In the genomic region with DNA sequence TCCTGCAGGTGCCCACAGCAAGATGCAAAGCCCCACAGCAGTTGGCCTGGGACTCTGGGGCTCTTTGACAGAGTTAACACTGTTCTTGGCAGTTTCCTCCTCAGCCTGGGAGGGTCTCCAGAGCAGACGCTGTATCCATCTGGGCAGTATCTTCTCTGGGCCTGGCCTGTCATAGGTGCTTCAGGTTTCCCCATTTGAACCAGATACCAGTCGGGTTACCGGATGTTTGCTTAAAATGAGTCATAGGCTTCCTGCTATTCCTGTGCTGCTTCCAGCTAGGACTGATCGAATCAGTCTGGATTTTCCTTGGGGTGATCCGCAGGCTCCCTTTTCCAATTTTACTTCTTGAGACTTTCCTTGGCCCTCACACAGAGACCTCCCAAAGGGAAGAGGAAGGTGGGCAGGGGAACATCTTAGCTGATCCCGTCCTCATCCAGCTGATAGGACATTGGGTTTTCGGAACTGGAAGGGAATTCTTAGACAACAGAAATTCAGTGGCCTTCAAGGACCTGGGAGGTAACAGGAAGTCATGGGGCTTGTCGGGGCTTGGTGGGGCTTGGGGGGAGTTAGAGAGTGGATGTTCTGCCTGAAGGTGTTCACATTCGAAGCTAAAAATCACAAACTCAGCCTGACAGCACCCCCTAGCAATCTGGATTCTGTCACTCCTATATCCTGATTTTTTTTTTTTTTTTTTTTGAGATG, we compare ENCODE assay signal across 8 cellular contexts. TPM values are rescaled to one million over a fixed set of nuclear protein-coding genes. Genes with fewer than 3 reads are reported as not detected.
DNase-seq lines count a peak whose midpoint lies in the region; ATAC-seq and TF ChIP-seq lines count a peak whose summit lies in the region.

No MANE protein-coding gene starts in this region.

- H3K27ac ChIP-seq in GM23338 (ENCODE audit: low read depth): peak overlapping the region; percentile 99
- peak overlapping the region in 46 of 59 donors; percentile 11 to 99 (median 60) for H3K27ac ChIP-seq in dorsolateral prefrontal cortex
- H3K27ac ChIP-seq in WERI-Rb-1: no peak overlapping the region

- ATAC-seq in GM23338: no peak
- ATAC-seq in naive thymus-derived CD8-positive, alpha-beta T cell: no peak
- ATAC-seq in HG03378 (IDR thresholded peaks at IDR 0.05; ENCODE audit: unreplicated experiment): no peak
- ATAC-seq in GM21723 (IDR thresholded peaks at IDR 0.05; ENCODE audit: unreplicated experiment): no peak

- no peaks in the 10 kb centered on the region for H3K9me3 ChIP-seq in NT2/D1 (ENCODE audit: insufficient read depth, low read length)
- H3K9me3 ChIP-seq in WERI-Rb-1 (ENCODE audit: severe bottlenecking): peaks cover 3% of the 10 kb centered on the region

- H3K4me2 ChIP-seq in GM23338: no peak overlapping the region

- H3F3A ChIP-seq in GM23338 (replicated peaks; ENCODE audit: low read depth): peaks cover 16% of the 10 kb centered on the region; the same call in 1 of the 2 replicates

- no peaks in the 10 kb centered on the region; the same call in 1 of the 3 replicates for H3K9me3 Mint-ChIP-seq in GM23338
- H3K9me3 Mint-ChIP-seq in naive thymus-derived CD8-positive, alpha-beta T cell: no peaks in the 10 kb centered on the region

- TF ChIP-seq CTCF in GM23338 (conservative IDR thresholded peaks at IDR 0.05; ENCODE audit: low read depth in 2 of 2) (no peak), dorsolateral prefrontal cortex (IDR thresholded peaks at IDR 0.05 in 54 of 56, conservative IDR thresholded peaks at IDR 0.05 in 2 of 56; ENCODE audit: low read depth in 1 of 56, partially characterized antibody in 56 of 56) (no peak), WERI-Rb-1 (IDR thresholded peaks at IDR 0.05; ENCODE audit: low read depth, low read length) (no peak)

- peaks cover 40% of the 10 kb centered on the region for H3K4me1 Mint-ChIP-seq in GM23338
- peaks cover 5 to 31% (median 21%) of the 10 kb centered on the region in 4 donors for H3K4me1 Mint-ChIP-seq in naive thymus-derived CD8-positive, alpha-beta T cell

- H3K4me3 Mint-ChIP-seq in GM23338: peak overlapping the region; percentile 32; the same call in 2 of the 3 replicates
- peak overlapping the region in 9 of 10 donors; percentile 20 to 78 (median 49) for H3K4me3 Mint-ChIP-seq in naive thymus-derived CD8-positive, alpha-beta T cell

- H3K36me3 Mint-ChIP-seq in GM23338 (ENCODE audit: low read depth): peaks cover 17% of the 10 kb centered on the region
- H3K36me3 Mint-ChIP-seq in naive thymus-derived CD8-positive, alpha-beta T cell: peaks cover 0 to 15% (median 2%) of the 10 kb centered on the region in 3 donors

- peaks cover 8% of the 10 kb centered on the region for H3K27me3 Mint-ChIP-seq in GM23338 (ENCODE audit: insufficient read depth, low read depth, poor library complexity)
- no peaks in the 10 kb centered on the region for H3K27me3 Mint-ChIP-seq in naive thymus-derived CD8-positive, alpha-beta T cell

- peaks cover 18% of the 10 kb centered on the region for H4K20me1 ChIP-seq in GM23338 (replicated peaks; ENCODE audit: insufficient read depth)

- H3K36me3 ChIP-seq in GM23338 (ENCODE audit: insufficient read depth) (peaks cover 5% of the 10 kb centered on the region), NT2/D1 (ENCODE audit: insufficient read depth, insufficient read length, low read length) (peaks cover 14% of the 10 kb centered on the region), WERI-Rb-1 (peaks cover 21% of the 10 kb centered on the region)

- peak overlapping the region; percentile 26 for H3K9ac ChIP-seq in NT2/D1 (ENCODE audit: insufficient read length, low read depth)

- H3K9me2 ChIP-seq in GM23338 (ENCODE audit: insufficient read depth): no peaks in the 10 kb centered on the region

- H3K4me3 ChIP-seq in GM23338 (no peak overlapping the region), NT2/D1 (ENCODE audit: insufficient read length, low read depth) (no peak overlapping the region), dorsolateral prefrontal cortex (no peak overlapping the region), WERI-Rb-1 (ENCODE audit: low read depth, low read length) (no peak overlapping the region)

- H3K4me1 ChIP-seq in GM23338 (ENCODE audit: insufficient read depth) (peaks cover 46% of the 10 kb centered on the region), NT2/D1 (ENCODE audit: insufficient read depth, insufficient read length) (no peaks in the 10 kb centered on the region)

- POLR2A ChIA-PET in naive thymus-derived CD8-positive, alpha-beta T cell (lab: Charles Lee): interaction anchor here (0.5 to 4.8 kb wide), 6 partner anchors 9 to 560 kb away, joined by 3 to 112 read pairs (median 5); a partner anchor contains a TSS

- peaks cover 24% of the 10 kb centered on the region for H3K79me2 ChIP-seq in GM23338 (replicated peaks; ENCODE audit: insufficient read depth)

- intact Hi-C loops in dorsolateral prefrontal cortex (cut with DNase I): loop anchor here (5.0 to 10.0 kb wide), 3 partner anchors 79 to 194 kb away; a partner anchor contains a TSS

- peak overlapping the region; percentile 81 for H3K27ac Mint-ChIP-seq in GM23338
- H3K27ac Mint-ChIP-seq in naive thymus-derived CD8-positive, alpha-beta T cell: peak overlapping the region; percentile 24 to 91 (median 78)

- no peak overlapping the region for H2AFZ ChIP-seq in GM23338

- DNase-seq in GM23338 (ENCODE audit: low spot score) (peak; percentile 41), NT2/D1 (ENCODE audit: low read depth, low spot score) (no peak), dorsolateral prefrontal cortex (no peak), NCI-H1092 (lab: John Stamatoyannopoulos, UW) (no peak), WERI-Rb-1 (no peak)
- no peak for DNase-seq in naive thymus-derived CD8-positive, alpha-beta T cell

- H3K27me3 ChIP-seq in GM23338 (ENCODE audit: insufficient read depth) (no peaks in the 10 kb centered on the region), NT2/D1 (ENCODE audit: insufficient read depth, insufficient read length) (no peaks in the 10 kb centered on the region), dorsolateral prefrontal cortex (no peaks in the 10 kb centered on the region), WERI-Rb-1 (ENCODE audit: insufficient read depth, low read depth, severe bottlenecking) (no peaks in the 10 kb centered on the region)

TF ChIP-seq in GM23338, 12 proteins besides CTCF, POLR2A, EP300 and RAD21:
- TF ChIP-seq, protein P1, sequence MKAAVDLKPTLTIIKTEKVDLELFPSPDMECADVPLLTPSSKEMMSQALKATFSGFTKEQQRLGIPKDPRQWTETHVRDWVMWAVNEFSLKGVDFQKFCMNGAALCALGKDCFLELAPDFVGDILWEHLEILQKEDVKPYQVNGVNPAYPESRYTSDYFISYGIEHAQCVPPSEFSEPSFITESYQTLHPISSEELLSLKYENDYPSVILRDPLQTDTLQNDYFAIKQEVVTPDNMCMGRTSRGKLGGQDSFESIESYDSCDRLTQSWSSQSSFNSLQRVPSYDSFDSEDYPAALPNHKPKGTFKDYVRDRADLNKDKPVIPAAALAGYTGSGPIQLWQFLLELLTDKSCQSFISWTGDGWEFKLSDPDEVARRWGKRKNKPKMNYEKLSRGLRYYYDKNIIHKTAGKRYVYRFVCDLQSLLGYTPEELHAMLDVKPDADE (IDR thresholded peaks at IDR 0.05): no peak
- no peak for TF ChIP-seq EZH2 (IDR thresholded peaks at IDR 0.05; ENCODE audit: low read depth, unreplicated experiment)
- TF ChIP-seq JUNB (IDR thresholded peaks at IDR 0.05; ENCODE audit: unreplicated experiment): no peak

RNA-seq across cellular contexts. Expression of a gene that starts 2.4 kb away (rescaled TPM):
- total RNA-seq in GM23338 (2014; rRNA removed; shearing (Covaris generic)): 133 and 141 TPM in 2 replicates
- 54.2 and 54.7 TPM in 2 replicates for polyA plus RNA-seq in GM23338 (2016; fragmentation: Nextera tagmentation; extraction: Ambion mirVana)
- total RNA-seq in dorsolateral prefrontal cortex: 100 to 1,000 TPM; 115 to 243 (median 177) TPM
- total RNA-seq in naive thymus-derived CD8-positive, alpha-beta T cell: 10 to 100 TPM; 80.0 to 86.6 TPM
- polyA plus RNA-seq in naive thymus-derived CD8-positive, alpha-beta T cell: 10 to 100 TPM; 18.9 to 30.1 (median 23.8) TPM

RNA-seq across cellular contexts. Expression of a gene that starts 12.9 kb away (rescaled TPM):
- total RNA-seq in GM23338 (2014; rRNA removed; shearing (Covaris generic)): 51.3 and 61.5 TPM in 2 replicates
- 5.7 and 7.0 TPM in 2 replicates for polyA plus RNA-seq in GM23338 (2016; fragmentation: Nextera tagmentation; extraction: Ambion mirVana)
- total RNA-seq in dorsolateral prefrontal cortex: 100 to 1,000 TPM in 112 of 120 experiments, 10 to 100 TPM in 8; 84.4 to 177 (median 117) TPM
- total RNA-seq in naive thymus-derived CD8-positive, alpha-beta T cell: 10 to 100 TPM; 48.0 to 48.1 TPM
- polyA plus RNA-seq in naive thymus-derived CD8-positive, alpha-beta T cell: 1 to 10 TPM in 2 of 3 donors, under 1 TPM in 1; 0.65 to 1.5 (median 1.2) TPM

RNA-seq across cellular contexts. Expression of a gene that starts 47.7 kb away (rescaled TPM):
- 1.5 and 1.6 TPM in 2 replicates for total RNA-seq in GM23338 (2014; rRNA removed; shearing (Covaris generic))
- 0.70 TPM in 1 of 2 replicates, not detected in the other for polyA plus RNA-seq in GM23338 (2016; fragmentation: Nextera tagmentation; extraction: Ambion mirVana)
- total RNA-seq in dorsolateral prefrontal cortex: 100 to 1,000 TPM in 3 of 120 experiments, 10 to 100 TPM in 117; 10.7 to 123 (median 32.2) TPM
- total RNA-seq in naive thymus-derived CD8-positive, alpha-beta T cell: under 1 TPM; 0.83 to 0.85 TPM
- 1 to 10 TPM in 2 of 3 donors, under 1 TPM in 1; 0.49 to 1.7 (median 1.3) TPM for polyA plus RNA-seq in naive thymus-derived CD8-positive, alpha-beta T cell
